1 cellular context compared by ENCODE assay signal in the genomic region with DNA sequence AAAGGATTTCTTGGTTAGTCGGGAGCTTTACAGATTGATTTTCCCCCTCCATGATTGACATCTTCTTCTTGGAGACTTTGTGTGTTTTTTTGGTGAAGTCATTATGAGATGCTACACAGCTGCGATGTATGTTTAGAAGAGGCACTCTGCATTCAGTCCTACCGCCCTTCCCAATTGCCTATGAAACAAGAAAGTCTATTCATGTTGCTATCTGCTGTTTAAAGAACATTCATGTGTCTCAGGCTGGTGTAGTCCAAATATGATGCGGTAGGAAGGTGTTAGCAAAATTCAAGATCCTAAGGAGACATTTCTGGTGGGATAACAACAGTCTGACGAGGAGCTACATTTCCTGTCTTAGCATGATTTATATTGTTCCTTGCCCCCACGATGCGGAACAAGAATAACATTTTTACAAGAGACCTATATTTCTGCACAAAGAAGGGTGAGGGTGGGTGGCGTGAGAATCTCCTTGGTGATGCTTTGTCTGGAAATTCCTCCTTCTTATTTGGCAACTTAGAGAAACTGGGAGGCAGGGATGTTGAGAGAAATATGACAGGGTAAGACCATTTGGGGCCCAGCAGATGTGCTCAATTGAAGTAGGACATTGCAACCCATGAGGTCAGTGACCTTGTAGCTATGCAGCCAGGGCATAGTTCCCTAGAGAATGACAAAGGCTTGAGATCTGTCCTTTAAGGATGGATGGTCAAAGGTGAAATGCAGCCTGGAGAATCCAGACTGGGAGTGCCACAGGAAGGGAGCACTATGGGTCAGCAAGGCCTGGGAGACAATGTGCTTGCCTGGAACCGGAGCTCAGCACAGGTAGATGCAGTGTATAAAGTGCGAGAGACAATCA.
TF ChIP-seq lines count a peak whose summit lies in the region.

No MANE protein-coding gene starts in this region.

TF ChIP-seq in H1, 55 proteins besides CTCF, POLR2A, EP300 and RAD21 (continued from another document):
- TF ChIP-seq, protein P1, sequence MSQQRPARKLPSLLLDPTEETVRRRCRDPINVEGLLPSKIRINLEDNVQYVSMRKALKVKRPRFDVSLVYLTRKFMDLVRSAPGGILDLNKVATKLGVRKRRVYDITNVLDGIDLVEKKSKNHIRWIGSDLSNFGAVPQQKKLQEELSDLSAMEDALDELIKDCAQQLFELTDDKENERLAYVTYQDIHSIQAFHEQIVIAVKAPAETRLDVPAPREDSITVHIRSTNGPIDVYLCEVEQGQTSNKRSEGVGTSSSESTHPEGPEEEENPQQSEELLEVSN (IDR thresholded peaks at IDR 0.05): no peak
